Comparison of ENCODE assay signal across 8 cellular contexts in genomic region chr7:39414669-39415035, GRCh38.
DNase-seq lines count a peak whose midpoint lies in the region; ATAC-seq and TF ChIP-seq lines count a peak whose summit lies in the region.

No MANE protein-coding gene starts in this region.

- H3K9me3 Mint-ChIP-seq in activated CD4-positive, alpha-beta T cell treated with anti-CD3 and anti-CD28 coated beads for 36 hours (ENCODE audit: low read depth): no peaks in the 10 kb centered on the region
- no peaks in the 10 kb centered on the region for H3K9me3 Mint-ChIP-seq in activated naive CD8-positive, alpha-beta T cell treated with anti-CD3 and anti-CD28 coated beads, Interleukin-2, amount 50 U/mL, for 24 hours

- no peak overlapping the region for H3K27ac Mint-ChIP-seq in activated CD4-positive, alpha-beta T cell treated with anti-CD3 and anti-CD28 coated beads for 36 hours
- H3K27ac Mint-ChIP-seq in activated naive CD8-positive, alpha-beta T cell treated with anti-CD3 and anti-CD28 coated beads, Interleukin-2, amount 50 U/mL, for 24 hours: no peak overlapping the region

- ATAC-seq in activated CD4-positive, alpha-beta T cell treated with anti-CD3 and anti-CD28 coated beads for 36 hours: no peak
- no peak for ATAC-seq in activated naive CD8-positive, alpha-beta T cell treated with anti-CD3 and anti-CD28 coated beads, Interleukin-2, amount 50 U/mL, for 24 hours
- peak; percentile 52 for ATAC-seq in left lobe of liver
- ATAC-seq in thoracic aorta (ENCODE audit: insufficient number of reproducible peaks, low FRiP score, low read depth): no peak
- no peak for ATAC-seq in HG03457 (IDR thresholded peaks at IDR 0.05; ENCODE audit: unreplicated experiment)

- peaks cover 7% of the 10 kb centered on the region for H3K4me1 Mint-ChIP-seq in activated CD4-positive, alpha-beta T cell treated with anti-CD3 and anti-CD28 coated beads for 36 hours
- peaks cover 9% of the 10 kb centered on the region for H3K4me1 Mint-ChIP-seq in activated naive CD8-positive, alpha-beta T cell treated with anti-CD3 and anti-CD28 coated beads, Interleukin-2, amount 50 U/mL, for 24 hours

- H3K27me3 Mint-ChIP-seq in activated CD4-positive, alpha-beta T cell treated with anti-CD3 and anti-CD28 coated beads for 36 hours: peaks cover 28% of the 10 kb centered on the region
- peaks cover 46% of the 10 kb centered on the region for H3K27me3 Mint-ChIP-seq in activated naive CD8-positive, alpha-beta T cell treated with anti-CD3 and anti-CD28 coated beads, Interleukin-2, amount 50 U/mL, for 24 hours

- H3K4me3 Mint-ChIP-seq in activated CD4-positive, alpha-beta T cell treated with anti-CD3 and anti-CD28 coated beads for 36 hours: peak overlapping the region; percentile 72
- H3K4me3 Mint-ChIP-seq in activated naive CD8-positive, alpha-beta T cell treated with anti-CD3 and anti-CD28 coated beads, Interleukin-2, amount 50 U/mL, for 24 hours: peak overlapping the region; percentile 79

- intact Hi-C loops in activated CD4-positive, alpha-beta T cell treated with anti-CD3 and anti-CD28 coated beads for 36 hours (cut with DNase I, micrococcal nuclease): no loop called here

- TF ChIP-seq CTCF in thoracic aorta (IDR thresholded peaks at IDR 0.05): no peak

- no peaks in the 10 kb centered on the region for H3K36me3 ChIP-seq in thoracic aorta

- POLR2A ChIA-PET in activated CD4-positive, alpha-beta T cell treated with anti-CD3 and anti-CD28 coated beads for 36 hours (lab: Charles Lee): no interaction called here

- no peaks in the 10 kb centered on the region for H3K27me3 ChIP-seq in thoracic aorta (replicated peaks; ENCODE audit: insufficient read depth)

- H3K36me3 Mint-ChIP-seq in activated CD4-positive, alpha-beta T cell treated with anti-CD3 and anti-CD28 coated beads for 36 hours (ENCODE audit: low read depth): no peaks in the 10 kb centered on the region
- no peaks in the 10 kb centered on the region for H3K36me3 Mint-ChIP-seq in activated naive CD8-positive, alpha-beta T cell treated with anti-CD3 and anti-CD28 coated beads, Interleukin-2, amount 50 U/mL, for 24 hours (ENCODE audit: low read depth)

- H3K4me3 ChIP-seq in thoracic aorta: peak overlapping the region; percentile 78

- H3K4me1 ChIP-seq in thoracic aorta (ENCODE audit: control insufficient read depth in 1 of 2, low read depth in 2 of 2): no peaks in the 10 kb centered on the region

- no peak overlapping the region for H3K27ac ChIP-seq in thoracic aorta

- DNase-seq in activated CD4-positive, alpha-beta T cell treated with anti-CD3 and anti-CD28 coated beads for 36 hours: no peak
- DNase-seq in activated CD4-positive, alpha-beta T cell treated with anti-CD3 and anti-CD28 coated beads for 48 hours: no peak
- no peak for DNase-seq in activated naive CD8-positive, alpha-beta T cell treated with anti-CD3 and anti-CD28 coated beads, Interleukin-2, amount 50 U/mL, for 24 hours
- DNase-seq in left lobe of liver (ENCODE audit: low spot score): no peak
- no peak for DNase-seq in thoracic aorta (ENCODE audit: low spot score)
- no peak for DNase-seq in amniotic stem cell (lab: John Stamatoyannopoulos, UW)
- no peak for DNase-seq in NCI-H526 treated with DMSO at 0.1 percent for 48 hours (lab: John Stamatoyannopoulos, UW)

- H3K9me3 ChIP-seq in thoracic aorta: no peaks in the 10 kb centered on the region

- CTCF ChIA-PET in activated CD4-positive, alpha-beta T cell treated with anti-CD3 and anti-CD28 coated beads for 36 hours (lab: Charles Lee): interaction anchor here (0.7 to 1.0 kb wide), 4 partner anchors 13 to 479 kb away, joined by 3 to 4 read pairs (median 4); no protein-coding TSS in a partner anchor
